In the genomic region with DNA sequence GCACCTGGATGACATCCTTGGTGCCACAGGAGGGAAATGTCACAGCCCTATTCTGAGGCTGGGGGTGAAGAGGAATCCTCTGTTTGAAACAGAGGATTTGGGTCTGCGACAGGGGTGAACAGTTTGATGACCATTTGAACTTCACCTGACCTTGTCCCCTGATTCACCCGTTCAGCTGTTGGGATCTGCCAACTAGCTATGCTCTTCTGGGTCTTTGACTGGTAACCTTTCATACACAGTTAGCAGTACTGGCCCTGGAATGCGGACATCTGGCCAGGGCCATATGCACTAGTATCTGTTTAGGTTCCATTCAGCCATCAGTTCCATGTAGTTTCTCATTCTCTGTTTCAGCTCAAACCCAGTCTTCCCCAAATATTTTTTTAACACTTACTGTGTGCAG, we compare ENCODE assay signal across 16 cellular contexts. TPM values are rescaled to one million over a fixed set of nuclear protein-coding genes. Genes with fewer than 3 reads are reported as not detected.
DNase-seq lines count a peak whose midpoint lies in the region; ATAC-seq and TF ChIP-seq lines count a peak whose summit lies in the region.
"Had no signal": no experiment of that assay in that cellular context is flagged by ENCODE, and none has a peak within 500 bp of the region (broad histone marks: within the 10 kb centered on the region; RNA-seq: fewer than 3 reads in every experiment).

No MANE protein-coding gene starts in this region.

- no peaks in the 10 kb centered on the region for H3K36me3 ChIP-seq in SJCRH30

- H3K9me3 Mint-ChIP-seq in CD14-positive monocyte: no peaks in the 10 kb centered on the region
- H3K9me3 Mint-ChIP-seq in glutamatergic neuron (ENCODE audit: unreplicated experiment): peaks cover 8% of the 10 kb centered on the region

- ATAC-seq in GM21619 (IDR thresholded peaks at IDR 0.05; ENCODE audit: unreplicated experiment) (no peak), HG03097 (IDR thresholded peaks at IDR 0.05; ENCODE audit: low FRiP score, unreplicated experiment) (no peak)

- H3K36me3 Mint-ChIP-seq in CD14-positive monocyte (peaks cover 57 to 92% of the 10 kb centered on the region in 2 donors), glutamatergic neuron (ENCODE audit: unreplicated experiment) (peaks cover 3% of the 10 kb centered on the region)

- H3K27ac ChIP-seq in SJCRH30: peak overlapping the region; percentile 9; the same call in 1 of the 2 replicates
- H3K27ac ChIP-seq: KMS-11 had no signal

- peaks cover 37% of the 10 kb centered on the region for H3K4me1 ChIP-seq in SJCRH30

- no peak overlapping the region for H3K4me3 ChIP-seq in SJCRH30

- no peaks in the 10 kb centered on the region for H3K9me3 ChIP-seq in SJCRH30 (replicated peaks)

- no peaks in the 10 kb centered on the region for H3K27me3 ChIP-seq in SJCRH30

- no peak for TF ChIP-seq CTCF in CD14-positive monocyte (IDR thresholded peaks at IDR 0.05)
- no peak for TF ChIP-seq CTCF in glutamatergic neuron (IDR thresholded peaks at IDR 0.05; ENCODE audit: partially characterized antibody, unreplicated experiment)

- H3K27me3 Mint-ChIP-seq in CD14-positive monocyte (ENCODE audit: low read depth in 3 of 3): peaks cover 0 to 1% (median 0%) of the 10 kb centered on the region in 3 donors
- H3K27me3 Mint-ChIP-seq in glutamatergic neuron (ENCODE audit: unreplicated experiment): peaks cover 9% of the 10 kb centered on the region

- H3K27ac Mint-ChIP-seq in CD14-positive monocyte (peak overlapping the region; percentile 68 to 100 (median 93)), glutamatergic neuron (ENCODE audit: unreplicated experiment) (peak overlapping the region; percentile 53)

- H3K4me1 Mint-ChIP-seq in CD14-positive monocyte: peaks cover 44% of the 10 kb centered on the region
- peaks cover 37% of the 10 kb centered on the region for H3K4me1 Mint-ChIP-seq in glutamatergic neuron (ENCODE audit: low read depth, unreplicated experiment)

- intact Hi-C loops in CD14-positive monocyte (cut with micrococcal nuclease): no loop called here

- DNase-seq in CD14-positive monocyte (ENCODE audit: low spot score) (no peak), SJCRH30 (peak in 1 of 2 experiments; percentile 43), glutamatergic neuron (no peak), retina (peak; percentile 34), NOMO-1 treated with DMSO at 0.1 percent for 48 hours (lab: John Stamatoyannopoulos, UW; ENCODE audit: unreplicated experiment) (no peak), anterior cingulate cortex (lab: John Stamatoyannopoulos, UW) (no peak)
- DNase-seq: activated gamma-delta T cell treated with Interleukin-2 at 50 U/mL for 16 hours; foreskin melanocyte; islet precursor cell; NCI-H1417 treated with DMSO at 0.1 percent for 48 hours; NCI-H226; stimulated activated CD4-positive, alpha-beta T cell treated with anti-CD3 and anti-CD28 coated beads, Interleukin-2, amount 100 ng/mL, for 48 hours; SW 1271 had no signal

- H3K4me3 Mint-ChIP-seq in CD14-positive monocyte: no peak overlapping the region
- no peak overlapping the region for H3K4me3 Mint-ChIP-seq in glutamatergic neuron (ENCODE audit: unreplicated experiment)

RNA-seq across cellular contexts. Expression of gene TTC7A, which starts 47.2 kb away (rescaled TPM):
- polyA plus RNA-seq in CD14-positive monocyte: 10 to 100 TPM; 43.2 to 52.5 TPM
- total RNA-seq in SJCRH30 (2014; rRNA removed; shearing (Covaris generic)): 9.1 and 10.4 TPM in 2 replicates
- 4.2 TPM for total RNA-seq in glutamatergic neuron (ENCODE audit: unreplicated experiment)
